10 cellular contexts compared by ENCODE assay signal in genomic region chr1:233112184-233113008, GRCh38.
DNase-seq lines count a peak whose midpoint lies in the region; ATAC-seq, FAIRE-seq and TF ChIP-seq lines count a peak whose summit lies in the region.
"Had no signal": no experiment of that assay in that cellular context is flagged by ENCODE, and none has a peak within 500 bp of the region (broad histone marks: within the 10 kb centered on the region; RNA-seq: fewer than 3 reads in every experiment).

No MANE protein-coding gene starts in this region.

- no peaks in the 10 kb centered on the region for H3K9me1 ChIP-seq in endothelial cell of umbilical vein (replicated peaks; ENCODE audit: control insufficient read depth, extremely low read depth, insufficient read depth, low read length)

- dilution Hi-C loops in endothelial cell of umbilical vein (cut with MboI; ENCODE audit: extremely low pct_ligation_motif_present, low sequenced_read_pairs): no loop called here

- H3K79me2 ChIP-seq in DND-41 (ENCODE audit: insufficient read depth, low read length) (no peaks in the 10 kb centered on the region), endothelial cell of umbilical vein (ENCODE audit: control insufficient read depth, insufficient read depth, low read length) (no peaks in the 10 kb centered on the region)

- CTCF ChIA-PET in endothelial cell of umbilical vein (lab: Charles Lee): interaction anchor here (1.0 to 1.6 kb wide), 6 partner anchors 9 to 232 kb away, joined by 3 to 9 read pairs (median 3); no protein-coding TSS in a partner anchor

- H3K4me2 ChIP-seq in DND-41 (ENCODE audit: insufficient read depth, low read length) (peak overlapping the region; percentile 50), endothelial cell of umbilical vein (ENCODE audit: insufficient read depth, low read length) (peak overlapping the region; percentile 44)

- TF ChIP-seq POLR2A in endothelial cell of umbilical vein (IDR thresholded peaks at IDR 0.05; ENCODE audit: low read depth, low read length): no peak
- TF ChIP-seq POLR2A in GM12892 (IDR thresholded peaks at IDR 0.05; ENCODE audit: low read depth, low read length): no peak

- H3K27ac ChIP-seq in DND-41 (ENCODE audit: low read length) (peak overlapping the region; percentile 74), endothelial cell of umbilical vein (ENCODE audit: insufficient read depth, low read depth, low read length) (peak overlapping the region; percentile 89)
- H3K27ac ChIP-seq: testis had no signal

- H3K9ac ChIP-seq in DND-41 (ENCODE audit: low read depth, low read length) (peak overlapping the region; percentile 30), endothelial cell of umbilical vein (replicated peaks; ENCODE audit: extremely low read depth, insufficient read depth, low read length) (peak overlapping the region; percentile 64)

- ATAC-seq in DND-41 (ENCODE audit: insufficient read depth, low read depth) (no peak; the same call in 2 of the 3 replicates), GM21723 (IDR thresholded peaks at IDR 0.05; ENCODE audit: unreplicated experiment) (no peak)

- DNase-seq in DND-41 (no peak), NCI-H460 (ENCODE audit: extremely low read depth, low read depth) (peak; percentile 31), endothelial cell of umbilical vein (ENCODE audit: low read depth, low spot score) (no peak), C1 segment of cervical spinal cord (lab: John Stamatoyannopoulos, UW) (no peak), GM12892 (ENCODE audit: insufficient read length) (no peak), GDM1 (lab: John Stamatoyannopoulos, UW) (no peak)
- DNase-seq: activated T-cell treated with anti-CD3 and anti-CD28 coated beads for 4 hours had no signal

- H3K9me3 ChIP-seq in DND-41 (ENCODE audit: insufficient read depth, low read length, severe bottlenecking) (no peaks in the 10 kb centered on the region), endothelial cell of umbilical vein (replicated peaks; ENCODE audit: control insufficient read depth, insufficient read depth, low read length) (no peaks in the 10 kb centered on the region), neuron (ENCODE audit: low read length) (no peaks in the 10 kb centered on the region)
- H3K9me3 ChIP-seq: testis had no signal

- POLR2A ChIA-PET in endothelial cell of umbilical vein (lab: Charles Lee): no interaction called here

- peaks cover 2% of the 10 kb centered on the region for H3K36me3 ChIP-seq in DND-41 (ENCODE audit: insufficient read depth, low read length)
- H3K36me3 ChIP-seq in endothelial cell of umbilical vein (ENCODE audit: control insufficient read depth in 2 of 2, extremely low read depth in 1 of 2, insufficient read depth in 2 of 2, low read length in 2 of 2): no peaks in the 10 kb centered on the region
- no peaks in the 10 kb centered on the region for H3K36me3 ChIP-seq in neuron (ENCODE audit: insufficient read depth, low read length)

- FAIRE-seq in endothelial cell of umbilical vein (lab: Jason Lieb, UNC) (no peak), GM12892 (lab: Jason Lieb, UNC) (no peak)

- BruUV-seq in endothelial cell of umbilical vein (replicated peaks; lab: Mats Ljungman, UMichigan): no TSS peak

- H3K4me3 ChIP-seq in DND-41 (ENCODE audit: low read depth in 1 of 2, low read length in 2 of 2): peak overlapping the region in 1 of 2 experiments; percentile 33; a peak in 2 of 4 replicates
- H3K4me3 ChIP-seq in endothelial cell of umbilical vein (replicated peaks in 1 of 3; ENCODE audit: insufficient read depth in 1 of 3, low read depth in 1 of 3, low read length in 3 of 3): no peak overlapping the region
- peak overlapping the region; percentile 3 for H3K4me3 ChIP-seq in neuron (ENCODE audit: low read length)
- H3K4me3 ChIP-seq: testis had no signal

- H3K4me1 ChIP-seq in DND-41 (ENCODE audit: insufficient read depth, low read length) (peaks cover 26% of the 10 kb centered on the region), endothelial cell of umbilical vein (ENCODE audit: control insufficient read depth, extremely low read depth, insufficient read depth, low read length) (peaks cover 32% of the 10 kb centered on the region), neuron (ENCODE audit: insufficient read depth, low read length) (peaks cover 14% of the 10 kb centered on the region)
- H3K4me1 ChIP-seq: testis had no signal

- intact Hi-C loops in endothelial cell of umbilical vein (cut with micrococcal nuclease): loop anchor here (1.0 to 5.0 kb wide), 6 partner anchors 10 to 482 kb away; partner anchors contain the start of genes NTPCR and SIPA1L2

- H2AFZ ChIP-seq in DND-41 (ENCODE audit: low read depth, low read length) (peak overlapping the region; percentile 53; the same call in 1 of the 2 replicates), endothelial cell of umbilical vein (ENCODE audit: low read depth, low read length) (peak overlapping the region; percentile 65), neuron (ENCODE audit: low read depth, low read length) (peak overlapping the region; percentile 46)

- no peaks in the 10 kb centered on the region for H3K27me3 ChIP-seq in DND-41 (ENCODE audit: insufficient read depth, low read length, poor library complexity)
- no peaks in the 10 kb centered on the region for H3K27me3 ChIP-seq in endothelial cell of umbilical vein (ENCODE audit: control insufficient read depth in 2 of 2, insufficient read depth in 2 of 2, low read length in 2 of 2)
- no peaks in the 10 kb centered on the region for H3K27me3 ChIP-seq in neuron (ENCODE audit: insufficient read depth, low read length)
- H3K27me3 ChIP-seq: testis had no signal

- TF ChIP-seq CTCF in DND-41 (IDR thresholded peaks at IDR 0.05; ENCODE audit: borderline replicate concordance, extremely low read depth, low read length, poor library complexity, severe bottlenecking): no peak
- no peak for TF ChIP-seq CTCF in endothelial cell of umbilical vein (IDR thresholded peaks at IDR 0.05; ENCODE audit: extremely low read depth in 1 of 2, insufficient read depth in 1 of 2, low read depth in 1 of 2, low read length in 2 of 2)

- H4K20me1 ChIP-seq in DND-41 (ENCODE audit: insufficient read depth, low read length): no peaks in the 10 kb centered on the region
- H4K20me1 ChIP-seq in endothelial cell of umbilical vein (replicated peaks; ENCODE audit: control insufficient read depth, extremely low read depth, insufficient read depth, low read length): no peaks in the 10 kb centered on the region

TF ChIP-seq in endothelial cell of umbilical vein, 7 proteins besides CTCF, POLR2A, EP300 and RAD21:
- TF ChIP-seq EZH2 (IDR thresholded peaks at IDR 0.05; ENCODE audit: borderline replicate concordance, low read depth, low read length, severe bottlenecking) (no peak), GATA2 (IDR thresholded peaks at IDR 0.05; ENCODE audit: insufficient read depth, insufficient read length, low read depth, low read length) (no peak), FOS (IDR thresholded peaks at IDR 0.05; ENCODE audit: borderline replicate concordance, insufficient read depth, low read length) (no peak), JUN (IDR thresholded peaks at IDR 0.05; ENCODE audit: borderline replicate concordance, insufficient read depth, insufficient read length, low read depth) (no peak), POLR2AphosphoS5 (IDR thresholded peaks at IDR 0.05; ENCODE audit: insufficient read depth, low read depth, low read length) (no peak), MYC (IDR thresholded peaks at IDR 0.05; ENCODE audit: low read depth, low read length) (no peak), MAX (IDR thresholded peaks at IDR 0.05; ENCODE audit: insufficient read depth, insufficient read length) (no peak)
